Comparison of ENCODE assay signal across 8 cellular contexts in genomic region chr15:52568569-52569243, GRCh38. TPM values are rescaled to one million over a fixed set of nuclear protein-coding genes. Genes with fewer than 3 reads are reported as not detected.
DNase-seq lines count a peak whose midpoint lies in the region; ATAC-seq and TF ChIP-seq lines count a peak whose summit lies in the region.

Gene ARPP19 (minus strand): TSS chr15:52569030. CDS start chr15:52568892, 138 bp downstream.

- H3K27ac ChIP-seq in brain microvascular endothelial cell = peak within 1 kb of the TSS; percentile 84

- peaks cover 20% of the 10 kb centered on the region for H3K4me1 ChIP-seq in skeletal muscle satellite cell (ENCODE audit: control insufficient read depth, insufficient read depth, low read length)

- DNase-seq in 8988T (peak; percentile 53), NCI-H2107 (lab: John Stamatoyannopoulos, UW) (peak; percentile 48), UCSD-AML1 (lab: John Stamatoyannopoulos, UW; ENCODE audit: unreplicated experiment) (peak; percentile 85), brain microvascular endothelial cell (peak; percentile 84)

- H3K9ac ChIP-seq in skeletal muscle satellite cell (ENCODE audit: low read depth, low read length) = peak within 1 kb of the TSS; percentile 97

- no peaks in the 10 kb centered on the region for H3K9me3 ChIP-seq in skeletal muscle satellite cell (replicated peaks; ENCODE audit: low read length)

- TF ChIP-seq CTCF in brain microvascular endothelial cell (IDR thresholded peaks at IDR 0.05; ENCODE audit: low read depth, low read length, missing control alignments) = peak; percentile 6

- H3K36me3 ChIP-seq in brain microvascular endothelial cell (replicated peaks) (no peaks in the 10 kb centered on the region), skeletal muscle satellite cell (ENCODE audit: insufficient read depth, low read length) (no peaks in the 10 kb centered on the region)

- in situ Hi-C loops in brain microvascular endothelial cell (cut with HindIII; ENCODE audit: low pct_ligation_motif_present, low sequenced_read_pairs) = no loop called here

- H3K27me3 ChIP-seq in brain microvascular endothelial cell (replicated peaks) (no peaks in the 10 kb centered on the region), skeletal muscle satellite cell (ENCODE audit: control insufficient read depth, insufficient read depth, low read length) (no peaks in the 10 kb centered on the region)

- peak; percentile 39 for ATAC-seq in GM18520 (IDR thresholded peaks at IDR 0.05; ENCODE audit: unreplicated experiment)
- peak; percentile 57 for ATAC-seq in HG03064 (IDR thresholded peaks at IDR 0.05; ENCODE audit: low read depth, unreplicated experiment)

- H3K4me3 ChIP-seq in brain microvascular endothelial cell (ENCODE audit: low read depth, low read length) (peak within 1 kb of the TSS; percentile 90), iPS-11a (ENCODE audit: low read depth, low read length) (peak within 1 kb of the TSS; percentile 75), skeletal muscle satellite cell (ENCODE audit: low read length) (peak within 1 kb of the TSS; percentile 90)

- peak within 1 kb of the TSS; percentile 87 for H3K4me2 ChIP-seq in skeletal muscle satellite cell (ENCODE audit: low read length)

RNA-seq across cellular contexts. Expression of gene ARPP19, which starts in this region (rescaled TPM):
- 104 and 110 TPM in 2 replicates for total RNA-seq in skeletal muscle satellite cell (2012; rRNA removed)

Comparison
In these comparisons a context has a peak if more than half of its experiments do, and no peak if none do; other contexts are left out.
1. Peak in every context shown above with its lines: DNase-seq, ATAC-seq, H3K4me3 ChIP-seq and H3K27ac ChIP-seq.